ENCODE assay signal across 8 cellular contexts in the genomic region with DNA sequence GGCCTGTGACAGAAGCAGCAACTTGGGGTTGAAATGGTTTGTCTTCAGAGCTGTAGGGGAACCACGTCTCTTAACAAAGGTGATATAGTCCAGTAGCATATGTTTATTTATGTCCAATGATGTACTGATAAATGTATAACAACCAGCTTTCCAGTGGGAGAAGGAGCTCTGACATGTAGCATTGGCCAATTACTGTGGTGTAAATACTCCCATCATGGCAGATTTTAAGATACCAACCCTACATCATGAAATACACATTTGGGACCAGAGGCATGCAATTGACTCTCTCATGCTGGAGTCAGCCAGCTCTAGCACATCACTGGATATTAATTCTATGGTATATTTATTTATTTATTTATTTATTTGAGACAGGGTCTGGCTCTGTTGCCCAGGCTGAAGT.
"Had no signal": no experiment of that assay in that cellular context is flagged by ENCODE, and none has a peak within 500 bp of the region (broad histone marks: within the 10 kb centered on the region; RNA-seq: fewer than 3 reads in every experiment).

No MANE protein-coding gene starts in this region.

- DNase-seq: GM23248, GOT3, H7, H9, HCEC 1CT, HFFc6 had no signal

- H3K4me3 Mint-ChIP-seq: GM23338, H9, HFFc6 had no signal

- H3K4me1 Mint-ChIP-seq: GM23338, H9 had no signal

- H3K27ac Mint-ChIP-seq: GM23338, H9, HFFc6 had no signal

- H3K4me3 ChIP-seq: GM23248, GM23338, HAP-1 had no signal

- H3K9me3 Mint-ChIP-seq: HFFc6 had no signal

- H3K36me3 ChIP-seq: HAP-1 had no signal

- H3K27ac ChIP-seq: GM23248 had no signal

- H3K9me3 ChIP-seq: HAP-1 had no signal

- H3K4me1 ChIP-seq: HAP-1 had no signal

- H3K9ac ChIP-seq: GM23248 had no signal
